22 cellular contexts compared by ENCODE assay signal in genomic region chr15:96393209-96393513, GRCh38.
"Had no signal": no experiment of that assay in that cellular context is flagged by ENCODE, and none has a peak within 500 bp of the region (broad histone marks: within the 10 kb centered on the region; RNA-seq: fewer than 3 reads in every experiment).

No MANE protein-coding gene starts in this region.

- H3K27ac ChIP-seq: epithelial cell of prostate, esophagus squamous epithelium, gastroesophageal sphincter, hepatocyte, neutrophil, sigmoid colon, skin epidermis, thoracic aorta, transverse colon had no signal

- H2AFZ ChIP-seq: hepatocyte had no signal

- H3K9me3 ChIP-seq: esophagus squamous epithelium, gastroesophageal sphincter, neutrophil, sigmoid colon, stomach, thoracic aorta, transverse colon had no signal

- FAIRE-seq: colon had no signal

- H3K27me3 ChIP-seq: gastroesophageal sphincter, sigmoid colon, stomach, transverse colon had no signal

- H3K4me2 ChIP-seq: hepatocyte had no signal

- H3K4me1 Mint-ChIP-seq: naive thymus-derived CD4-positive, alpha-beta T cell had no signal

- H3K4me3 ChIP-seq: esophagus squamous epithelium, gastroesophageal sphincter, hepatocyte, sigmoid colon, skin epidermis, stomach, thoracic aorta, transverse colon had no signal

- H3K4me1 ChIP-seq: esophagus squamous epithelium, sigmoid colon, transverse colon had no signal

- DNase-seq: effector memory CD8-positive, alpha-beta T cell; esophagus squamous epithelium; foreskin fibroblast; glutamatergic neuron; left colon; mammary epithelial cell; naive thymus-derived CD4-positive, alpha-beta T cell; nephron progenitor cell; posterior cingulate gyrus; sigmoid colon; stimulated activated naive CD4-positive, alpha-beta T cell; stomach; substantia nigra; transverse colon had no signal

- H3K36me3 ChIP-seq: esophagus squamous epithelium, gastroesophageal sphincter, neutrophil, sigmoid colon, stomach, thoracic aorta, transverse colon had no signal

- H3K9me3 Mint-ChIP-seq: dendritic cell treated with granulocyte-macrophage colony-stimulating factor and Interleukin-4, amounts not matched to agents 40 ng/mL and 50 ng/mL, for 4 days; nephron progenitor cell had no signal

- H3K4me3 Mint-ChIP-seq: dendritic cell treated with granulocyte-macrophage colony-stimulating factor and Interleukin-4, amounts not matched to agents 40 ng/mL and 50 ng/mL, for 4 days; effector memory CD8-positive, alpha-beta T cell; naive thymus-derived CD4-positive, alpha-beta T cell; nephron progenitor cell had no signal

- ATAC-seq: effector memory CD8-positive, alpha-beta T cell; gastroesophageal sphincter; left colon; naive thymus-derived CD4-positive, alpha-beta T cell had no signal

- H3K27ac Mint-ChIP-seq: dendritic cell treated with granulocyte-macrophage colony-stimulating factor and Interleukin-4, amounts not matched to agents 40 ng/mL and 50 ng/mL, for 4 days; effector memory CD8-positive, alpha-beta T cell; naive thymus-derived CD4-positive, alpha-beta T cell; nephron progenitor cell had no signal

- H3K79me2 ChIP-seq: hepatocyte had no signal
